In the genomic region with DNA sequence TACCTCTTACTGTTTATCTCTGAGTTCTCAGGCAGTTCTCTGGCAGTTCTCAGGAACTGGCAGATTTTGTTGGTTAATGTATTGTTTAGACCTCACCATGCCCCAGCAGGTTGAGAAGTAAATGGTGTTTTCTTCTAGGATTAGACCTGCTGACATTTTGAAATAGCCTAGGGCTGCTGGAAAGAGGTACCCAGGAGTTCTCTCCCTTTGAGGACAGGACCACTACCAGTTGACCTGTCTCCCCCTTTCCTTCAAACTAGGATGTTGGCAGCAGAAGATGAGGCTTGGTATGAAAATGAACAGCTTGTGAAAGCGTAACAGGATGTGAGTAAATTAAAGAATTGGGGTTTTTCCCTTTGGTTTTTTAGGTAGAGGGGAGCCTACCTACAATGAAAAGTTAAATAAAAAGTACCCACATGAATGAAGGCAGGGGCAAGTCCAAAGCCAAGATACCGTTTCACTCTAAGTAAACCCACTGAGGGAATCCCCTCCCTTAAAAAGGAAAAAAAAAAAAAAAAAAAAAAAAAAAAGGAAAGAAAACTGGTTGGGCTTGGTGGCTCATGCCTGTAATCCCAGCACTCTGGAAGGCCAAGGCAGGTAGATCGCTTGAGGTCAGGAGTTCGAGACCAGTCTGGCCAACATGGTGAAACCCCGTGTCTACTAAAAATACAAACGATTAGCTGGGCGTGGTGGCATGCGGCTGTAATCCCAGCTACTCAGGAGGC, we compare ENCODE assay signal across 8 cellular contexts.
DNase-seq lines count a peak whose midpoint lies in the region; ATAC-seq lines count a peak whose summit lies in the region.

No MANE protein-coding gene starts in this region.

- H3K4me1 Mint-ChIP-seq in activated T-cell treated with anti-CD3 and anti-CD28 coated beads, Interleukin-2, amount 50 U/mL, for 4 hours (ENCODE audit: low read depth): peaks cover 47% of the 10 kb centered on the region

- no peaks in the 10 kb centered on the region for H3K27me3 Mint-ChIP-seq in activated T-cell treated with anti-CD3 and anti-CD28 coated beads, Interleukin-2, amount 50 U/mL, for 4 hours (ENCODE audit: low read depth)

- ATAC-seq in activated T-cell treated with anti-CD3 and anti-CD28 coated beads, Interleukin-2, amount 50 U/mL, for 4 hours: peak; percentile 73 to 77
- peak; percentile 83 for ATAC-seq in HG02885 (IDR thresholded peaks at IDR 0.05; ENCODE audit: poor library complexity, unreplicated experiment)

- no peak for DNase-seq in activated T-cell treated with anti-CD3 and anti-CD28 coated beads, Interleukin-2, amount 50 U/mL, for 4 hours
- no peak for DNase-seq in activated T-cell treated with anti-CD3 and anti-CD28 coated beads for 4 hours
- DNase-seq in T-helper 22 cell (ENCODE audit: low read depth): peak; percentile 24
- DNase-seq in stimulated activated naive CD4-positive, alpha-beta T cell (lab: John Stamatoyannopoulos, UW): peak; percentile 6 to 44 (median 26)
- DNase-seq in NCI-H1694 treated with DMSO at 0.1 percent for 48 hours (lab: John Stamatoyannopoulos, UW): no peak
- no peak for DNase-seq in DMS 273 treated with DMSO at 0.1 percent for 48 hours (lab: John Stamatoyannopoulos, UW)
- DNase-seq in NCI-H748 (lab: John Stamatoyannopoulos, UW; ENCODE audit: unreplicated experiment): no peak

- H3K36me3 Mint-ChIP-seq in activated T-cell treated with anti-CD3 and anti-CD28 coated beads, Interleukin-2, amount 50 U/mL, for 4 hours (ENCODE audit: insufficient read depth): no peaks in the 10 kb centered on the region

- H3K9me3 Mint-ChIP-seq in activated T-cell treated with anti-CD3 and anti-CD28 coated beads, Interleukin-2, amount 50 U/mL, for 4 hours: no peaks in the 10 kb centered on the region

- peak overlapping the region; percentile 48 for H3K4me3 Mint-ChIP-seq in activated T-cell treated with anti-CD3 and anti-CD28 coated beads, Interleukin-2, amount 50 U/mL, for 4 hours

Comparison
In these comparisons a context has a peak if more than half of its experiments do, and no peak if none do; other contexts are left out.
1. DNase-seq: peak in T-helper 22 cell (single experiment) and stimulated activated naive CD4-positive, alpha-beta T cell (6 of 6); none in activated T-cell treated with anti-CD3 and anti-CD28 coated beads, Interleukin-2, amount 50 U/mL, for 4 hours (single experiment), activated T-cell treated with anti-CD3 and anti-CD28 coated beads for 4 hours (single experiment), NCI-H1694 treated with DMSO at 0.1 percent for 48 hours (single experiment), DMS 273 treated with DMSO at 0.1 percent for 48 hours (single experiment) and NCI-H748 (single experiment).